Comparison of ENCODE assay signal across 9 cellular contexts in the genomic region with DNA sequence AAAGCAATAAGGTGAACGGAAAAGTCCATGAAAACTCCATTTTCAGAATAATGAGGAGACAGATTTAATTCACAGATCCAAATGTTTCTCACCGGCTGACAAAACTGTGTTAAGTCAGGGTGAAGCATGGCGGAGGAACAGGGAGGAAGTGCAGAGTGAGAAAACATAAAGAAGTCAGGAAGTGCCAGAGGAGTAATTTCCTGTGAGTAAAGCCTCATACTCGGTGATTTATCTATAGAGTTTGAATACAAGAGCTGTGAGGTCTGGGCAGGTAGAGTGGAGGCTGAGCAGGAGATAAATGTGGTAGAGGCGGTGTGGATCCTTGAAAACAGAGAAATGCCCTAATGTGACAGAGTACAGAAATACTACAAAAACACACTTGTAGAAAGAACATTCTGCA. TPM values are rescaled to one million over a fixed set of nuclear protein-coding genes. Genes with fewer than 3 reads are reported as not detected.
A peak's percentile ranks its signal among the peaks of the same experiment; 100 is the strongest.
DNase-seq lines count a peak whose midpoint lies in the region; ATAC-seq, FAIRE-seq and TF ChIP-seq lines count a peak whose summit lies in the region.
"Had no signal": no experiment of that assay in that cellular context is flagged by ENCODE, and none has a peak within 500 bp of the region (broad histone marks: within the 10 kb centered on the region; RNA-seq: fewer than 3 reads in every experiment).

No MANE protein-coding gene starts in this region.

- peak overlapping the region; percentile 36 to 84 (median 74) for H3K4me3 Mint-ChIP-seq in IgD-negative memory B cell

- H4K20me1 ChIP-seq in keratinocyte (ENCODE audit: control insufficient read depth, extremely low read depth, insufficient read depth, low read length) = no peaks in the 10 kb centered on the region

- TF ChIP-seq POLR2A in ovary (IDR thresholded peaks at IDR 0.05) = no peak

- no peak for ATAC-seq in HG03457 (IDR thresholded peaks at IDR 0.05; ENCODE audit: unreplicated experiment)
- ATAC-seq in HG03521 (IDR thresholded peaks at IDR 0.05; ENCODE audit: unreplicated experiment) = no peak

- peak overlapping the region; percentile 10 to 69 (median 36) for H3K27ac Mint-ChIP-seq in IgD-negative memory B cell

- no peaks in the 10 kb centered on the region for H3K36me3 Mint-ChIP-seq in IgD-negative memory B cell

- WGBS in ovary, 3 donors = 70 to 82% (median 79%) methylated on average over 5 of the region's 5 CpGs

- H3K36me3 ChIP-seq in keratinocyte (ENCODE audit: control insufficient read depth in 2 of 2, extremely low read depth in 1 of 2, insufficient read depth in 2 of 2, low read length in 2 of 2) = no peaks in the 10 kb centered on the region
- H3K36me3 ChIP-seq in ovary = no peaks in the 10 kb centered on the region

- H3K9me1 ChIP-seq in keratinocyte (ENCODE audit: control insufficient read depth, extremely low read depth, insufficient read depth, low read length) = no peaks in the 10 kb centered on the region

- dilution Hi-C loops in keratinocyte (cut with MboI; ENCODE audit: extremely low pct_ligation_motif_present, low sequenced_read_pairs) = no loop called here

- peaks cover 26 to 44% (median 41%) of the 10 kb centered on the region in 3 donors for H3K4me1 Mint-ChIP-seq in IgD-negative memory B cell

- no peaks in the 10 kb centered on the region for H3K27me3 Mint-ChIP-seq in IgD-negative memory B cell

- H3K4me3 ChIP-seq in keratinocyte (ENCODE audit: control insufficient read depth in 2 of 3, extremely low read depth in 1 of 3, insufficient read depth in 2 of 3, low read depth in 1 of 3, low read length in 3 of 3) = no peak overlapping the region
- H3K4me3 ChIP-seq in ovary = no peak overlapping the region

- H2AFZ ChIP-seq in keratinocyte (ENCODE audit: control insufficient read depth, low read length) = peak overlapping the region; percentile 0

- H3K27me3 ChIP-seq in keratinocyte (ENCODE audit: control insufficient read depth, extremely low read depth, insufficient read depth, low read length) = no peaks in the 10 kb centered on the region
- H3K27me3 ChIP-seq in ovary = no peaks in the 10 kb centered on the region

- TF ChIP-seq CTCF in keratinocyte (optimal IDR thresholded peaks at IDR 0.05 in 1 of 3, IDR thresholded peaks at IDR 0.05 in 1 of 3, conservative IDR thresholded peaks at IDR 0.05 in 1 of 3; ENCODE audit: extremely low read depth in 1 of 3, insufficient read depth in 2 of 3, low read length in 3 of 3) (no peak), ovary (IDR thresholded peaks at IDR 0.05) (no peak)

- intact Hi-C loops in ovary (cut with DNase I) = no loop called here

- no peak for TF ChIP-seq EP300 in ovary (IDR thresholded peaks at IDR 0.05)

- H3K79me2 ChIP-seq in keratinocyte (ENCODE audit: control insufficient read depth, insufficient read depth, low read length) = no peaks in the 10 kb centered on the region

- no peak overlapping the region for H3K9ac ChIP-seq in keratinocyte (ENCODE audit: control insufficient read depth, extremely low read depth, insufficient read depth, low read length)

- H3K9me3 ChIP-seq in keratinocyte (ENCODE audit: control insufficient read depth, low read depth, low read length) (no peaks in the 10 kb centered on the region), ovary (no peaks in the 10 kb centered on the region)

- DNase-seq in A172 (ENCODE audit: low spot score) = peak; percentile 24
- DNase-seq in activated T-cell treated with anti-CD3 and anti-CD28 coated beads for 4 hours = peak; percentile 19
- DNase-seq in keratinocyte (ENCODE audit: low read depth, low spot score) = no peak
- no peak for DNase-seq in ovary
- no peak for DNase-seq in COR-L47 (lab: John Stamatoyannopoulos, UW)
- DNase-seq: NCI-H1048 had no signal

- H3K4me1 ChIP-seq in keratinocyte (ENCODE audit: control insufficient read depth, extremely low read depth, insufficient read depth, low read length) (no peaks in the 10 kb centered on the region), ovary (ENCODE audit: insufficient read depth) (no peaks in the 10 kb centered on the region)

- FAIRE-seq in keratinocyte (lab: Jason Lieb, UNC) = peak; percentile 32

- no peaks in the 10 kb centered on the region for H3K9me3 Mint-ChIP-seq in IgD-negative memory B cell

- H3K27ac ChIP-seq in keratinocyte (ENCODE audit: control insufficient read depth, insufficient read depth, low read length) (no peak overlapping the region), ovary (no peak overlapping the region)

- H3K4me2 ChIP-seq in keratinocyte (ENCODE audit: control insufficient read depth, extremely low read depth, insufficient read depth, low read depth, low read length) = no peak overlapping the region

RNA-seq across cellular contexts. Expression of a gene that starts 11.4 kb away (rescaled TPM):
- total RNA-seq in A172 (2014; rRNA removed; shearing (Covaris generic)) = 4.3 and 7.7 TPM in 2 replicates
- polyA plus RNA-seq in IgD-negative memory B cell (85.7 TPM), keratinocyte (5.0 to 6.2 TPM (median 5.2 TPM) in 3 replicates), ovary (10 to 100 TPM; 20.8 to 48.0 TPM)
- polyA plus RNA-seq in keratinocyte (2011; ENCODE audit: low read depth) = 3.3 TPM
- polyA plus RNA-seq in keratinocyte (2011; cell fraction: cytosol; rRNA removed) = 2.7 and 3.3 TPM in 2 replicates
- 11.8 and 14.7 TPM in 2 replicates for polyA plus RNA-seq in keratinocyte (2011; cell fraction: nucleus; rRNA removed)
- polyA plus RNA-seq in keratinocyte (2012; ENCODE audit: low replicate concordance) = 1.5 and 5.4 TPM in 2 replicates
- polyA minus RNA-seq in keratinocyte = 2.6 to 7.4 TPM (median 5.6 TPM) in 3 replicates
- polyA minus RNA-seq in keratinocyte (2011; cell fraction: cytosol; rRNA and poly(A)+ RNA removed) = 1.5 TPM
- polyA minus RNA-seq in keratinocyte (2011; cell fraction: nucleus; rRNA and poly(A)+ RNA removed) = 5.7 and 6.2 TPM in 2 replicates
- 10 to 100 TPM; 10.0 to 36.0 (median 24.9) TPM for total RNA-seq in ovary

RNA-seq across cellular contexts. Expression of a gene that starts 25.6 kb away (rescaled TPM):
- total RNA-seq in A172 (2014; rRNA removed; shearing (Covaris generic)) = 0.79 and 5.5 TPM in 2 replicates
- 0.30 TPM for polyA plus RNA-seq in IgD-negative memory B cell
- polyA plus RNA-seq in keratinocyte = 0.23 to 0.45 TPM (median 0.27 TPM) in 3 replicates
- 0.55 TPM for polyA plus RNA-seq in keratinocyte (2011; ENCODE audit: low read depth)
- 0.23 and 0.40 TPM in 2 replicates for polyA plus RNA-seq in keratinocyte (2011; cell fraction: cytosol; rRNA removed)
- 0.42 and 0.88 TPM in 2 replicates for polyA plus RNA-seq in keratinocyte (2011; cell fraction: nucleus; rRNA removed)
- polyA plus RNA-seq in keratinocyte (2012; ENCODE audit: low replicate concordance) = 0.44 and 0.65 TPM in 2 replicates
- polyA minus RNA-seq in keratinocyte = 0.36 to 0.51 TPM in 2 of 3 replicates, not detected in the other
- polyA minus RNA-seq in keratinocyte (2011; cell fraction: cytosol; rRNA and poly(A)+ RNA removed) = not detected
- 0.21 and 0.39 TPM in 2 replicates for polyA minus RNA-seq in keratinocyte (2011; cell fraction: nucleus; rRNA and poly(A)+ RNA removed)
- under 1 TPM in 5 of 7 donors, not detected in 2; 0.20 to 0.71 (median 0.67) TPM for total RNA-seq in ovary
- 1 to 10 TPM in 1 of 2 donors, under 1 TPM in 1; 0.19 to 1.1 TPM for polyA plus RNA-seq in ovary

Comparison
In these comparisons a context has a peak if more than half of its experiments do, and no peak if none do; other contexts are left out.
1. DNase-seq: peak in A172 (single experiment) and activated T-cell treated with anti-CD3 and anti-CD28 coated beads for 4 hours (single experiment); none in keratinocyte (single experiment), ovary (0 of 5) and COR-L47 (single experiment).